1 cellular context compared by ENCODE assay signal in genomic region chr5:138910546-138911185, GRCh38.
TF ChIP-seq lines count a peak whose summit lies in the region.

No MANE protein-coding gene starts in this region.

TF ChIP-seq in IMR-90, 13 proteins besides CTCF, POLR2A, EP300 and RAD21:
- TF ChIP-seq BHLHE40 (IDR thresholded peaks at IDR 0.05; ENCODE audit: low read depth, low read length) = no peak
- TF ChIP-seq MXI1 (IDR thresholded peaks at IDR 0.05; ENCODE audit: borderline replicate concordance, low read depth, low read length) = no peak
- no peak for TF ChIP-seq CHD1 (IDR thresholded peaks at IDR 0.05; ENCODE audit: low read depth, low read length)
- no peak for TF ChIP-seq CEBPB (IDR thresholded peaks at IDR 0.05; ENCODE audit: low read depth, low read length)
